In the genomic region with DNA sequence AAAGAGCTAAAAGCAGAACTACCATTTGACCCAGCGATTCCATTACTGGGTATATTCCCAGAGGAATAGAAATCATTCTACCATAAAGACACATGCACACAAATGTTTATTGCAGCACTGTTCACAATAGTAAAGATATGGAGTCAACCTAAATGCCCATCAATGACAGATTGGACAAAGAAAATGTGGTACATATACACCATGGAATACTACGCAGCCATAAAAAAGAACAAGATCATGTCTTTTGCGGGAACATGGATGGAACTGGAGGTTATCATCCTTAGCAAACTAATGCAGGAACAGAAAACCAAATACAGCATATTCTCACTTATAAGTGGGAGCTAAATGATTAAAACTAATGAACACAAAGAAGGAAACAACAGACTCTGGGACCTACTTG, we compare ENCODE assay signal across 3 cellular contexts. TPM values are rescaled to one million over a fixed set of nuclear protein-coding genes. Genes with fewer than 3 reads are reported as not detected.
A peak's percentile ranks its signal among the peaks of the same experiment; 100 is the strongest.
DNase-seq lines count a peak whose midpoint lies in the region; ATAC-seq, FAIRE-seq and TF ChIP-seq lines count a peak whose summit lies in the region.
"Not testable (repeated sequence)": the region's sequence is repeated elsewhere in the genome, so short reads cannot be mapped to it uniquely, and the experiment has no call there.

No MANE protein-coding gene starts in this region.

- H3K27ac ChIP-seq in HEK293 (ENCODE audit: extremely low read depth, low read depth, low read length); K562 (ENCODE audit: extremely low read depth, low read depth, low read length): not testable (repeated sequence)

- not testable (repeated sequence) for BruUV-seq in K562 (replicated peaks; lab: Mats Ljungman, UMichigan)

- H3K4me1 ChIP-seq in HEK293 (ENCODE audit: control insufficient read depth, insufficient read depth, low read length); K562 (replicated peaks in 1 of 2; ENCODE audit: control insufficient read depth in 2 of 2, insufficient read depth in 2 of 2, low read length in 2 of 2): not testable (repeated sequence)

- H3K4me2 ChIP-seq in K562 (ENCODE audit: insufficient read depth, low read length), result not testable (repeated sequence)

- TF ChIP-seq CTCF in HEK293 (tag by site-specific recombination; IDR thresholded peaks at IDR 0.05); K562 (IDR thresholded peaks at IDR 0.05 in 2 of 3, conservative IDR thresholded peaks at IDR 0.05 in 1 of 3; ENCODE audit: insufficient read depth in 2 of 3, low read depth in 1 of 3, low read length in 3 of 3): not testable (repeated sequence)

- TF ChIP-seq POLR2A in K562 (conservative IDR thresholded peaks at IDR 0.05), result not testable (repeated sequence)

- not testable (repeated sequence) for TF ChIP-seq RAD21 in K562 (CRISPR knock-in tag; conservative IDR thresholded peaks at IDR 0.05 in 1 of 2, IDR thresholded peaks at IDR 0.05 in 1 of 2)

- not testable (repeated sequence) for H3K27me3 ChIP-seq in K562 (ENCODE audit: control insufficient read depth in 2 of 2, insufficient read depth in 2 of 2, low read length in 2 of 2)

- TF ChIP-seq EP300 in K562 (IDR thresholded peaks at IDR 0.05; ENCODE audit: low read length), result not testable (repeated sequence)

- H4K20me1 ChIP-seq in K562 (replicated peaks; ENCODE audit: control insufficient read depth, insufficient read depth, low read length), result not testable (repeated sequence)

- not testable (repeated sequence) for H3K36me3 ChIP-seq in HEK293 (ENCODE audit: control insufficient read depth in 2 of 2, insufficient read depth in 1 of 2, low read length in 2 of 2); K562 (ENCODE audit: control insufficient read depth, insufficient read depth, low read length)

- WGBS in K562 (ENCODE audit: insufficient coverage, low coverage, missing lambda C conversion rate), result 3% methylated on average over 3 of the region's 3 CpGs

- POLR2A ChIA-PET in HEK293 (lab: Yijun Ruan, JAX), result not testable (repeated sequence)
- POLR2A ChIA-PET in K562 (lab: Yijun Ruan, JAX), result interaction anchor here (0.6 kb wide), 1 partner anchor 10 kb away, joined by 4 read pairs; no protein-coding TSS in a partner anchor

- CTCF ChIA-PET in HEK293 (lab: Yijun Ruan, JAX), result interaction anchor here (2.1 kb wide), 1 partner anchor 22 kb away, joined by 12 read pairs; no protein-coding TSS in a partner anchor
- CTCF ChIA-PET in K562 (lab: Yijun Ruan, JAX; ENCODE audit: low intra/inter-chr PET ratio), result not testable (repeated sequence)

- in situ Hi-C loops in K562 (cut with MboI), result not testable (repeated sequence)

- H3K4me3 ChIP-seq in HEK293 (ENCODE audit: low read depth, low read length); K562: not testable (repeated sequence)

- H3K79me2 ChIP-seq in K562 (ENCODE audit: control insufficient read depth, insufficient read depth, low read length), result not testable (repeated sequence)

- H2AFZ ChIP-seq in K562 (ENCODE audit: low read depth, low read length), result not testable (repeated sequence)

- not testable (repeated sequence) for H3K9ac ChIP-seq in K562 (ENCODE audit: insufficient read depth in 1 of 2, low read depth in 2 of 2, low read length in 2 of 2)

- not testable (repeated sequence) for H3K9me3 ChIP-seq in HEK293 (ENCODE audit: control insufficient read depth, insufficient read depth, low read depth, low read length); K562 (replicated peaks; ENCODE audit: control insufficient read depth, insufficient read depth, low read depth, low read length)

- H3K9me1 ChIP-seq in K562 (ENCODE audit: control insufficient read depth, insufficient read depth, low read length), result not testable (repeated sequence)

- not testable (repeated sequence) for FAIRE-seq in K562 (lab: Jason Lieb, UNC)

- not testable (repeated sequence) for ATAC-seq in SK-N-SH treated with all-trans-retinoic acid at 6 μM for 48 hours, K562

- intact Hi-C loops in K562 (cut with micrococcal nuclease), result not testable (repeated sequence)

- DNase-seq in K562 (ENCODE audit: extremely low read depth in 1 of 4, low spot score in 3 of 4), result not testable (repeated sequence)

TF ChIP-seq in HEK293, 187 proteins besides CTCF, POLR2A, EP300 and RAD21:
- TF ChIP-seq ZNF146 (tag by site-specific recombination; IDR thresholded peaks at IDR 0.05) (peak; percentile 94), ZNF580 (tag by site-specific recombination; IDR thresholded peaks at IDR 0.05) (peak; percentile 71; the same call in 1 of the 2 replicates)
TF ChIP-seq in HEK293: peak in this region for 2; not testable (repeated sequence) for 185.

TF ChIP-seq in SK-N-SH treated with all-trans-retinoic acid at 6 μM for 48 hours, 23 proteins besides CTCF, POLR2A, EP300 and RAD21:
- TF ChIP-seq ZNF8 (CRISPR knock-in tag; IDR thresholded peaks at IDR 0.05), result peak; percentile 38; the same call in 1 of the 2 replicates

TF ChIP-seq in K562, 482 proteins besides CTCF, POLR2A, EP300 and RAD21:
- peak; percentile 62 for TF ChIP-seq ZNF146 (CRISPR knock-in tag; IDR thresholded peaks at IDR 0.05; ENCODE audit: unreplicated experiment)

RNA-seq across cellular contexts. Expression of gene ATXN1, which starts 23.7 kb away (rescaled TPM):
- 1.0 and 1.9 TPM in 2 replicates for total RNA-seq in K562 (2011; cell fraction: chromatin; rRNA removed; ENCODE audit: low replicate concordance)
- 1.3 and 1.8 TPM in 2 replicates for total RNA-seq in K562 (2011; cell fraction: nucleolus; rRNA removed)
- total RNA-seq in K562 (2011; cell fraction: nucleoplasm; rRNA removed), result 0.88 and 1.4 TPM in 2 replicates
- total RNA-seq in K562 (2014; rRNA removed) (under 0.01 and 0.41 TPM in 2 replicates), K562 (2014; rRNA removed; fragmentation: Illumina TruSeq; extraction: Trizol) (0.29 and 0.47 TPM in 2 replicates), K562 (2015; rRNA removed; fragmentation: Illumina TruSeq; extraction: Trizol) (0.80 and 0.94 TPM in 2 replicates), K562 (2021) (0.60 and 0.63 TPM in 2 replicates)
- polyA plus RNA-seq in K562 (2011; rRNA removed) (0.81 and 1.6 TPM in 2 replicates), K562 (2014; fragmentation: Illumina TruSeq; extraction: Trizol) (0.37 and 0.46 TPM in 2 replicates), K562 (2014; fragmentation: Nextera tagmentation; extraction: Ambion mirVana) (1 to 10 TPM in 1 of 2 experiments, under 1 TPM in 1; 0.58 to 1.2 TPM), K562 (2014; rRNA removed) (0.15 and 1.9 TPM in 2 replicates)
- 1.4 and 2.0 TPM in 2 replicates for polyA plus RNA-seq in K562 (2011; cell fraction: cytosol; rRNA removed)
- 4.1 and 5.8 TPM in 2 replicates for polyA plus RNA-seq in K562 (2011; cell fraction: nucleus; rRNA removed)
- polyA plus RNA-seq in K562 (2012), result 1.9 and 2.3 TPM in 2 replicates
- polyA minus RNA-seq in K562 (2011; rRNA and poly(A)+ RNA removed), result 0.81 and 2.5 TPM in 2 replicates
- 1.4 and 2.0 TPM in 2 replicates for polyA minus RNA-seq in K562 (2011; cell fraction: cytosol; rRNA and poly(A)+ RNA removed)
- polyA minus RNA-seq in K562 (2011; cell fraction: nucleus; rRNA and poly(A)+ RNA removed), result 1.1 TPM in 2 replicates
